ENCODE assay signal across 10 cellular contexts in genomic region chr17:10629706-10630105, GRCh38. TPM values are rescaled to one million over a fixed set of nuclear protein-coding genes. Genes with fewer than 3 reads are reported as not detected.
"Had no signal": no experiment of that assay in that cellular context is flagged by ENCODE, and none has a peak within 500 bp of the region (broad histone marks: within the 10 kb centered on the region; RNA-seq: fewer than 3 reads in every experiment).

No MANE protein-coding gene starts in this region.

- H3K4me3 Mint-ChIP-seq: HFFc6 had no signal

- H3K27ac ChIP-seq: GM23248, KMS-11 had no signal

- H3K9ac ChIP-seq: GM23248, KMS-11 had no signal

- H3K9me3 Mint-ChIP-seq: HFFc6 had no signal

- H3K4me2 ChIP-seq: KMS-11 had no signal

- DNase-seq: GM23248, GOT3, H7, HFFc6, KBM-7 had no signal

- H2AFZ ChIP-seq: GM23248 had no signal

- H3K4me1 ChIP-seq: HAP-1 had no signal

- ATAC-seq: HCT116 had no signal

- H3K27ac Mint-ChIP-seq: HFFc6 had no signal

- H3K4me3 ChIP-seq: GM23248, HAP-1 had no signal

- H3K36me3 ChIP-seq: HAP-1 had no signal

- FAIRE-seq: HTR-8/SVneo had no signal

- H3K9me3 ChIP-seq: HAP-1 had no signal

RNA-seq across cellular contexts. Expression of gene MYH3, which starts 27.4 kb away (rescaled TPM):
- total RNA-seq: H4 had no signal
